8 cellular contexts compared by ENCODE assay signal in the genomic region with DNA sequence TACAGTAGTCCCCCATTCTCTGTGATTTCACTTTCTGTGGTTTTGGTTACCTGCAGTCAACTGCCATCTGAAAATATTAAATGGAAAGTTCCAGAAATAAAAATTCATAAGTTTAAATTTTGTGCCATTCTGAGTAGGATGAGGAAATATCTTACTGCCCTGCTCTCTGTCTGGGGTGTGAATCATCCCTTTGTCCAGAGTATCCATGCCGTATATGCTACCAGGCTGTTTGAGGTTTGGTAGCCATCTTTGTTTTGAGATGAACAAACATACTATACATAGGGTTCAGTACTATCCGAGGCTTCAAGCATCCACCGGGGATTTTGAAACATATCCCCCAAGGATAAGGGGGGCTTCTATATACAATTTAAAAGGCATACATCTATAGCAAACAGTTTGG.
"Had no signal": no experiment of that assay in that cellular context is flagged by ENCODE, and none has a peak within 500 bp of the region (broad histone marks: within the 10 kb centered on the region; RNA-seq: fewer than 3 reads in every experiment).

No MANE protein-coding gene starts in this region.

- H3K4me3 ChIP-seq: HAP-1 had no signal

- ATAC-seq: HCT116, HepG2 had no signal

- H3K36me3 Mint-ChIP-seq: IgD-negative memory B cell had no signal

- DNase-seq: GOT3, H7, HFFc6, KBM-7 had no signal

- H3K4me3 Mint-ChIP-seq: HFFc6, IgD-negative memory B cell had no signal

- H3K27ac Mint-ChIP-seq: HFFc6, IgD-negative memory B cell had no signal

- H3K9me3 Mint-ChIP-seq: HFFc6, IgD-negative memory B cell had no signal
